Comparison of ENCODE assay signal across 11 cellular contexts in the genomic region with DNA sequence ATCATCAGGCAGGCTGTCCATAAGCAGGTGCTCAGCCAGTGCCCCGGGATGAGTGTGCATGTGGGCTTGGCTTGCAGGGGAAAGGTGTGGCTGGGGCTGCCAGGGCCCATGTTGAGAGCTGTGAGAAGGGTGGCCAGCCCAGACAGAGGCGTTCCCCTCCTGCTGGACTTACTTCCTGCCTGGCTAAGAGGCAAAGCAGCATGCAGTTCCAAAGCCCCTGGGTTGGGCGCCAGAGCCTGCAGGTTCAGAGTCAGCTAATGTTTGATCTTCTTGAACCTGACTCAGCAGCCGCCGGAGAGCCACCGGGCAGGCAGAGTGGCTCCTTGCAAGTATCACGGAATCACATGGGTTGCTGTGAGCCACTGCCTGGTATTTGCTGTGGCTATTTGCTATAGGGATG.
DNase-seq lines count a peak whose midpoint lies in the region; ATAC-seq, FAIRE-seq and TF ChIP-seq lines count a peak whose summit lies in the region.
"Had no signal": no experiment of that assay in that cellular context is flagged by ENCODE, and none has a peak within 500 bp of the region (broad histone marks: within the 10 kb centered on the region; RNA-seq: fewer than 3 reads in every experiment).

No MANE protein-coding gene starts in this region.

- H3K4me1 ChIP-seq in A549, result peaks cover 28% of the 10 kb centered on the region

- no peaks in the 10 kb centered on the region for H3K36me3 Mint-ChIP-seq in activated CD4-positive, alpha-beta T cell treated with anti-CD3 and anti-CD28 coated beads, Interleukin-2, amount 10 ng/mL, durations not matched to agents 24 days and 14 days (ENCODE audit: low read depth)

- H3K4me1 Mint-ChIP-seq in activated CD4-positive, alpha-beta T cell treated with anti-CD3 and anti-CD28 coated beads, Interleukin-2, amount 10 ng/mL, durations not matched to agents 24 days and 14 days, result no peaks in the 10 kb centered on the region

- TF ChIP-seq POLR2A in A549 (IDR thresholded peaks at IDR 0.05; ENCODE audit: low read length) (no peak), GM12891 (IDR thresholded peaks at IDR 0.05; ENCODE audit: low read depth, low read length) (no peak)

- no peaks in the 10 kb centered on the region for H3K9me3 Mint-ChIP-seq in activated CD4-positive, alpha-beta T cell treated with anti-CD3 and anti-CD28 coated beads, Interleukin-2, amount 10 ng/mL, durations not matched to agents 24 days and 14 days

- peak overlapping the region; percentile 58 for H3K4me2 ChIP-seq in A549

- no peaks in the 10 kb centered on the region for H3K36me3 ChIP-seq in MG63
- H3K36me3 ChIP-seq: thoracic aorta had no signal

- 0% methylated on average over 2 of the region's 7 CpGs for WGBS in A549 (ENCODE audit: missing lambda C conversion rate)

- intact Hi-C loops in activated CD4-positive, alpha-beta T cell treated with anti-CD3 and anti-CD28 coated beads, Interleukin-2, amount 10 ng/mL, durations not matched to agents 24 days and 14 days (cut with micrococcal nuclease), result no loop called here

- H3K27ac ChIP-seq in A549, result peak overlapping the region; percentile 63 to 88
- peak overlapping the region; percentile 69 for H3K27ac ChIP-seq in layer of hippocampus (ENCODE audit: low read depth, low read length)
- H3K27ac ChIP-seq: thoracic aorta had no signal

- CTCF ChIA-PET in A549 (lab: Yijun Ruan, JAX), result interaction anchor here (0.5 to 2.0 kb wide), 4 partner anchors 37 to 172 kb away, joined by 3 to 6 read pairs (median 4); no protein-coding TSS in a partner anchor

- ATAC-seq in A549 (peak; percentile 95), SK-N-SH treated with all-trans-retinoic acid at 6 μM for 48 hours (peak; percentile 18; the same call in 1 of the 3 replicates), HG03045 (IDR thresholded peaks at IDR 0.05; ENCODE audit: unreplicated experiment) (no peak)

- H3K27me3 Mint-ChIP-seq in activated CD4-positive, alpha-beta T cell treated with anti-CD3 and anti-CD28 coated beads, Interleukin-2, amount 10 ng/mL, durations not matched to agents 24 days and 14 days, result peaks cover 3% of the 10 kb centered on the region

- no peak for FAIRE-seq in A549 (lab: Jason Lieb, UNC)
- no peak for FAIRE-seq in GM12891 (lab: Jason Lieb, UNC)
- FAIRE-seq: islet of Langerhans had no signal

- H3K4me3 ChIP-seq in A549 (no peak overlapping the region), MG63 (no peak overlapping the region)
- H3K4me3 ChIP-seq: thoracic aorta had no signal

- no peak for TF ChIP-seq EP300 in A549 (IDR thresholded peaks at IDR 0.05)

- no peak overlapping the region for H3K4me3 Mint-ChIP-seq in activated CD4-positive, alpha-beta T cell treated with anti-CD3 and anti-CD28 coated beads, Interleukin-2, amount 10 ng/mL, durations not matched to agents 24 days and 14 days

- POLR2A ChIA-PET in A549 (lab: Yijun Ruan, JAX), result interaction anchor here (0.9 to 1.7 kb wide), 4 partner anchors 16 to 170 kb away, joined by 3 to 9 read pairs (median 6); no protein-coding TSS in a partner anchor

- DNase-seq in A549 (ENCODE audit: low read depth in 1 of 2, low spot score in 1 of 2), result peak; percentile 60 to 87
- DNase-seq in MG63, result peak; percentile 32
- no peak for DNase-seq in kidney glomerular epithelial cell (lab: John Stamatoyannopoulos, UW)
- DNase-seq in activated CD4-positive, alpha-beta T cell treated with anti-CD3 and anti-CD28 coated beads, Interleukin-2, amount 10 ng/mL, durations not matched to agents 24 days and 14 days, result no peak
- no peak for DNase-seq in GM12891 (ENCODE audit: insufficient read length, low spot score)
- DNase-seq: KBM-7 had no signal

- no peak for TF ChIP-seq CTCF in A549 (IDR thresholded peaks at IDR 0.05)

- peak in 1 of 2 experiments; percentile 45; a peak in 3 of 5 replicates for TF ChIP-seq RAD21 in A549 (conservative IDR thresholded peaks at IDR 0.05 in 1 of 2, IDR thresholded peaks at IDR 0.05 in 1 of 2)

- H3K27me3 ChIP-seq in MG63, result no peaks in the 10 kb centered on the region
- H3K27me3 ChIP-seq in layer of hippocampus (ENCODE audit: control insufficient read depth, insufficient read depth, low read length), result no peaks in the 10 kb centered on the region

- no peak overlapping the region for H3K27ac Mint-ChIP-seq in activated CD4-positive, alpha-beta T cell treated with anti-CD3 and anti-CD28 coated beads, Interleukin-2, amount 10 ng/mL, durations not matched to agents 24 days and 14 days

- H3K9me3 ChIP-seq in A549 (peaks cover 12% of the 10 kb centered on the region; the same call in 2 of the 3 replicates), MG63 (no peaks in the 10 kb centered on the region)
- H3K9me3 ChIP-seq: thoracic aorta had no signal

TF ChIP-seq in A549, 52 proteins besides CTCF, POLR2A, EP300 and RAD21 (continues in another document):
- TF ChIP-seq SMC3 (IDR thresholded peaks at IDR 0.05) (peak; percentile 45; the same call in 1 of the 3 replicates), RFX5 (IDR thresholded peaks at IDR 0.05) (no peak), HOXA7 (CRISPR knock-in tag; IDR thresholded peaks at IDR 0.05) (no peak), POLR2AphosphoS2 (conservative IDR thresholded peaks at IDR 0.05; ENCODE audit: low read length) (no peak), CBX8 (IDR thresholded peaks at IDR 0.05) (no peak), RNF2 (IDR thresholded peaks at IDR 0.05; ENCODE audit: borderline replicate concordance, low read depth) (no peak), KDM1A (IDR thresholded peaks at IDR 0.05; ENCODE audit: low read depth) (no peak), HEYL (CRISPR knock-in tag; IDR thresholded peaks at IDR 0.05) (no peak), MAFK (IDR thresholded peaks at IDR 0.05; ENCODE audit: partially characterized antibody) (peak; percentile 92), ZC3H11A (IDR thresholded peaks at IDR 0.05) (no peak), HDAC2 (IDR thresholded peaks at IDR 0.05) (no peak), SREBF2 (IDR thresholded peaks at IDR 0.05) (no peak)
- TF ChIP-seq, protein P1, sequence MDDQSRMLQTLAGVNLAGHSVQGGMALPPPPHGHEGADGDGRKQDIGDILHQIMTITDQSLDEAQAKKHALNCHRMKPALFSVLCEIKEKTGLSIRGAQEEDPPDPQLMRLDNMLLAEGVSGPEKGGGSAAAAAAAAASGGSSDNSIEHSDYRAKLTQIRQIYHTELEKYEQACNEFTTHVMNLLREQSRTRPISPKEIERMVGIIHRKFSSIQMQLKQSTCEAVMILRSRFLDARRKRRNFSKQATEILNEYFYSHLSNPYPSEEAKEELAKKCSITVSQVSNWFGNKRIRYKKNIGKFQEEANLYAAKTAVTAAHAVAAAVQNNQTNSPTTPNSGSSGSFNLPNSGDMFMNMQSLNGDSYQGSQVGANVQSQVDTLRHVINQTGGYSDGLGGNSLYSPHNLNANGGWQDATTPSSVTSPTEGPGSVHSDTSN (IDR thresholded peaks at IDR 0.05), result no peak

TF ChIP-seq in SK-N-SH treated with all-trans-retinoic acid at 6 μM for 48 hours, 23 proteins besides CTCF, POLR2A, EP300 and RAD21 (continues in another document):
- TF ChIP-seq BACH2 (CRISPR knock-in tag; IDR thresholded peaks at IDR 0.05; ENCODE audit: borderline replicate concordance) (no peak), ESRRG (CRISPR knock-in tag; IDR thresholded peaks at IDR 0.05) (no peak), ISL1 (CRISPR knock-in tag; IDR thresholded peaks at IDR 0.05) (no peak), RARB (CRISPR knock-in tag; IDR thresholded peaks at IDR 0.05) (no peak), TOX (CRISPR knock-in tag; IDR thresholded peaks at IDR 0.05; ENCODE audit: borderline replicate concordance) (no peak), ZC3H10 (CRISPR knock-in tag; IDR thresholded peaks at IDR 0.05) (no peak), CSDC2 (CRISPR knock-in tag; IDR thresholded peaks at IDR 0.05) (no peak), ZFP3 (CRISPR knock-in tag; IDR thresholded peaks at IDR 0.05) (no peak)
- TF ChIP-seq, protein P2, sequence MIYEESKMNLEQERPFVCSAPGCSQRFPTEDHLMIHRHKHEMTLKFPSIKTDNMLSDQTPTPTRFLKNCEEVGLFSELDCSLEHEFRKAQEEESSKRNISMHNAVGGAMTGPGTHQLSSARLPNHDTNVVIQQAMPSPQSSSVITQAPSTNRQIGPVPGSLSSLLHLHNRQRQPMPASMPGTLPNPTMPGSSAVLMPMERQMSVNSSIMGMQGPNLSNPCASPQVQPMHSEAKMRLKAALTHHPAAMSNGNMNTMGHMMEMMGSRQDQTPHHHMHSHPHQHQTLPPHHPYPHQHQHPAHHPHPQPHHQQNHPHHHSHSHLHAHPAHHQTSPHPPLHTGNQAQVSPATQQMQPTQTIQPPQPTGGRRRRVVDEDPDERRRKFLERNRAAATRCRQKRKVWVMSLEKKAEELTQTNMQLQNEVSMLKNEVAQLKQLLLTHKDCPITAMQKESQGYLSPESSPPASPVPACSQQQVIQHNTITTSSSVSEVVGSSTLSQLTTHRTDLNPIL (CRISPR knock-in tag; IDR thresholded peaks at IDR 0.05; ENCODE audit: low read depth), result no peak

TF ChIP-seq in GM12891, 5 proteins besides CTCF, POLR2A, EP300 and RAD21:
- no peak for TF ChIP-seq TAF1 (IDR thresholded peaks at IDR 0.05; ENCODE audit: low read depth, low read length)
- no peak for TF ChIP-seq PAX5 (IDR thresholded peaks at IDR 0.05; ENCODE audit: insufficient read depth, low read length, severe bottlenecking)
- no peak for TF ChIP-seq SPI1 (IDR thresholded peaks at IDR 0.05; ENCODE audit: low read depth, low read length)
- no peak for TF ChIP-seq POU2F2 (IDR thresholded peaks at IDR 0.05; ENCODE audit: low read depth, low read length)
- TF ChIP-seq POLR2AphosphoS5 (IDR thresholded peaks at IDR 0.05; ENCODE audit: low read depth, low read length), result no peak

Comparison
In these comparisons a context has a peak if more than half of its experiments do, and no peak if none do; other contexts are left out.
1. DNase-seq: peak in A549 (2 of 2) and MG63 (single experiment); none in kidney glomerular epithelial cell (single experiment), activated CD4-positive, alpha-beta T cell treated with anti-CD3 and anti-CD28 coated beads, Interleukin-2, amount 10 ng/mL, durations not matched to agents 24 days and 14 days (single experiment) and GM12891 (single experiment).